Comparison of ENCODE assay signal across 9 cellular contexts in the genomic region with DNA sequence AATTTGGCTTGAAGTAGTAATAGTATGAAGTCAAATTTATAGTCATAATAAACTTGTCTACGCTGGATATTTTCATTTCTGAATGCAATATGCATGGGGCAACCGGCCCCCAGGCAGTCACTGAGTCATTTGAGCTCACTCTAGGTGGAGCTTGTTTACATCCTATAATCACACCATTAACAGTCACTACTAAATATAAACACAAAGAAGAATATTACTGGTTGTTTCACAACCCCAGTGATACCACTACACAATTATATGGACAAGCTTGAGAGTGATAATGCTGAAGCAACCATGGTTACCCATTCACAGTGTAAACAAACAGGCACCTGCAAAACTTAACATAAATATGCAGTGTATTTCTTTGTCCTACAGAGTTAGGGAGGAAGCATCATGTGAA.
DNase-seq lines count a peak whose midpoint lies in the region; ATAC-seq lines count a peak whose summit lies in the region.
"Had no signal": no experiment of that assay in that cellular context is flagged by ENCODE, and none has a peak within 500 bp of the region (broad histone marks: within the 10 kb centered on the region; RNA-seq: fewer than 3 reads in every experiment).

No MANE protein-coding gene starts in this region.

- H3K27me3 Mint-ChIP-seq in activated T-helper 2 cell treated with anti-CD3 and anti-CD28 coated beads, Interferon-gamma antibody, Interleukin-2, Interleukin-4, amounts not matched to agents 10 μg/mL and 5 μg/mL and 100 μg/mL, durations not matched to agents 14 hours and 24 hours and 36 hours (ENCODE audit: low read depth): peaks cover 10% of the 10 kb centered on the region
- H3K27me3 Mint-ChIP-seq: activated naive CD8-positive, alpha-beta T cell had no signal

- no peaks in the 10 kb centered on the region for H3K9me3 Mint-ChIP-seq in activated T-helper 2 cell treated with anti-CD3 and anti-CD28 coated beads, Interferon-gamma antibody, Interleukin-2, Interleukin-4, amounts not matched to agents 10 μg/mL and 5 μg/mL and 100 μg/mL, durations not matched to agents 14 hours and 24 hours and 36 hours

- no peaks in the 10 kb centered on the region for H3K36me3 Mint-ChIP-seq in activated T-helper 2 cell treated with anti-CD3 and anti-CD28 coated beads, Interferon-gamma antibody, Interleukin-2, Interleukin-4, amounts not matched to agents 10 μg/mL and 5 μg/mL and 100 μg/mL, durations not matched to agents 14 hours and 24 hours and 36 hours (ENCODE audit: low read depth)

- peaks cover 3% of the 10 kb centered on the region for H3K4me1 Mint-ChIP-seq in activated T-helper 2 cell treated with anti-CD3 and anti-CD28 coated beads, Interferon-gamma antibody, Interleukin-2, Interleukin-4, amounts not matched to agents 10 μg/mL and 5 μg/mL and 100 μg/mL, durations not matched to agents 14 hours and 24 hours and 36 hours (ENCODE audit: low read depth)

- H3K4me3 Mint-ChIP-seq in activated T-helper 2 cell treated with anti-CD3 and anti-CD28 coated beads, Interferon-gamma antibody, Interleukin-2, Interleukin-4, amounts not matched to agents 10 μg/mL and 5 μg/mL and 100 μg/mL, durations not matched to agents 14 hours and 24 hours and 36 hours (ENCODE audit: low read depth): no peak overlapping the region
- H3K4me3 Mint-ChIP-seq: activated naive CD8-positive, alpha-beta T cell had no signal

- intact Hi-C loops in activated T-helper 2 cell treated with anti-CD3 and anti-CD28 coated beads, Interferon-gamma antibody, Interleukin-2, Interleukin-4, amounts not matched to agents 10 μg/mL and 5 μg/mL and 100 μg/mL, durations not matched to agents 14 hours and 24 hours and 36 hours (cut with micrococcal nuclease): no loop called here

- no peak overlapping the region for H3K27ac Mint-ChIP-seq in activated T-helper 2 cell treated with anti-CD3 and anti-CD28 coated beads, Interferon-gamma antibody, Interleukin-2, Interleukin-4, amounts not matched to agents 10 μg/mL and 5 μg/mL and 100 μg/mL, durations not matched to agents 14 hours and 24 hours and 36 hours
- H3K27ac Mint-ChIP-seq: activated naive CD8-positive, alpha-beta T cell had no signal

- peak; percentile 68 for DNase-seq in NCI-H345 (lab: John Stamatoyannopoulos, UW)
- peak; percentile 82 for DNase-seq in iris pigment epithelial cell (ENCODE audit: low read depth)
- no peak for DNase-seq in activated T-helper 2 cell treated with anti-CD3 and anti-CD28 coated beads, Interferon-gamma antibody, Interleukin-2, Interleukin-4, amounts not matched to agents 10 μg/mL and 5 μg/mL and 100 μg/mL, durations not matched to agents 14 hours and 24 hours and 36 hours (ENCODE audit: low spot score)
- no peak for DNase-seq in globus pallidus (ENCODE audit: low spot score)
- no peak for DNase-seq in KG1 (lab: John Stamatoyannopoulos, UW)

- ATAC-seq in GM19035 (IDR thresholded peaks at IDR 0.05; ENCODE audit: unreplicated experiment): peak; percentile 76
- ATAC-seq in HG02885 (IDR thresholded peaks at IDR 0.05; ENCODE audit: poor library complexity, unreplicated experiment): peak; percentile 72
- ATAC-seq: Panc1 had no signal

Comparison
In these comparisons a context has a peak if more than half of its experiments do, and no peak if none do; other contexts are left out.
1. DNase-seq: peak in NCI-H345 (single experiment) and iris pigment epithelial cell (single experiment); none in activated T-helper 2 cell treated with anti-CD3 and anti-CD28 coated beads, Interferon-gamma antibody, Interleukin-2, Interleukin-4, amounts not matched to agents 10 μg/mL and 5 μg/mL and 100 μg/mL, durations not matched to agents 14 hours and 24 hours and 36 hours (single experiment), globus pallidus (single experiment) and KG1 (single experiment).